14 cellular contexts compared by ENCODE assay signal in the genomic region with DNA sequence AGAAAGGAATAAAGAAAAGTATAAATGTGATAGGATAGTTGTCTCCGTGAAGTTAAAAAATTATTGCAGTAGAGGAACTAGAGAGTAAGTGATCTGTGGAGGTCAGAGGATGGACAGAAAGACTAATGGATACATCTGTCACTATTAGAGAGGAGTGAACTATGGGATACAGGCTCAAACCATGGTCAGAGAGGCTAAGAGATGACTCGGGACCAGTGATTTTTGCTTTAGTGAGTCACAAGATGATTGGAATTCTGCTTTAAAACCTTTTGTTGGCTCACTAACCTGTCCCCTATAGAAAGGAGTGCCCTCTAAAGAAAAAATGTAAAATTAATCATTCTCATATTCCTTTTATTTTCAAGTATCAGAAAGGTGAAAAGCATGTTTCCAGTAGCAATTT.
"Had no signal": no experiment of that assay in that cellular context is flagged by ENCODE, and none has a peak within 500 bp of the region (broad histone marks: within the 10 kb centered on the region; RNA-seq: fewer than 3 reads in every experiment).

No MANE protein-coding gene starts in this region.

- H3K27me3 ChIP-seq: left lung, neutrophil had no signal

- H3K27ac ChIP-seq: epithelial cell of prostate, left lung, neutrophil, parathyroid adenoma, thoracic aorta had no signal

- H3K9me3 ChIP-seq: left lung, neutrophil, thoracic aorta had no signal

- H3K36me3 ChIP-seq: neutrophil, thoracic aorta had no signal

- H2AFZ ChIP-seq: parathyroid adenoma had no signal

- FAIRE-seq: islet of Langerhans had no signal

- H3K4me1 ChIP-seq: left lung, parathyroid adenoma had no signal

- DNase-seq: activated CD4-positive, alpha-beta T cell treated with anti-CD3 and anti-CD28 coated beads, Interleukin-2, amount 10 ng/mL, durations not matched to agents 24 days and 14 days; activated CD4-positive, CD25-positive, alpha-beta regulatory T cell; activated CD8-positive, alpha-beta memory T cell treated with anti-CD3 and anti-CD28 coated beads, Interleukin-2, amount 50 U/mL, for 48 hours; activated naive CD8-positive, alpha-beta T cell treated with anti-CD3 and anti-CD28 coated beads, Interleukin-2, amount 10 ng/mL, durations not matched to agents 7 days and 5 days; left lung; mesenchymal stem cell; natural killer cell; T-helper 2 cell had no signal

- H3K9ac ChIP-seq: parathyroid adenoma had no signal

- H3K4me3 ChIP-seq: left lung, thoracic aorta had no signal

- ATAC-seq: left lung; natural killer cell; stimulated activated effector memory CD8-positive, alpha-beta T cell treated with anti-CD3 and anti-CD28 coated beads, Interleukin-12 subunit alpha, Interleukin-12 subunit beta, amount 100 ng/mL, for 72 hours had no signal
